Comparison of ENCODE assay signal across 1 cellular context in the genomic region with DNA sequence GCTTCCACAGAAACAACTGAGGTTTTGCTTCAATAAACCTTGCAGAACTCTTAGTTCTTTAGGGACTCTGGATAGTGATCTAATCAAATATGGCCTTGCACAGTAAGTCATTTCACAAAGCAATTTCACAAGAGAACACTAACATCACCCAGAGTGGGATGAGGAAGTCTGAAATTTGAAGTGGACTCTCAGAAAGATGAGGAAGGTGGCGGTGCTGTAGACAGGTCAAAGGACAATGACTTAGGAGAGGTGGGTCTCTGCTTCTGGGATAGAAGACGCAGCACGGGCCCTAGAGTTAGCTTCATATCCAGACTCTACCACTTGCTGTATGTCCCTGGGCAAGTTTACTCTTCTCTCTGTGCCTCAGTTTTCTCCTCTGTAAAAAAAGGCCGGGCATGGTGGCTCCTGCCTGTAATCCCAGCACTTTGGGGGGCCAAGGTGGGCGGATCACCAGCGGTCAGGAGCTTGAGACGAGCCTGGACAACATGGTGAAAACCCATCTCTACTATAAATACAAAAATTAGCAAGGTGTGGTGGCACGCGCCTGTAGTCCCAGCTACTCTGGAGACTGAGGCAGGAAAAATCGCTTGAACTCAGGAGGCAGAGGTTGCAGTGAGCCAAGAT.
TF ChIP-seq lines count a peak whose summit lies in the region.

No MANE protein-coding gene starts in this region.

TF ChIP-seq in WTC11, 78 proteins besides CTCF, POLR2A, EP300 and RAD21 (continued from another document):
- TF ChIP-seq, protein P1, sequence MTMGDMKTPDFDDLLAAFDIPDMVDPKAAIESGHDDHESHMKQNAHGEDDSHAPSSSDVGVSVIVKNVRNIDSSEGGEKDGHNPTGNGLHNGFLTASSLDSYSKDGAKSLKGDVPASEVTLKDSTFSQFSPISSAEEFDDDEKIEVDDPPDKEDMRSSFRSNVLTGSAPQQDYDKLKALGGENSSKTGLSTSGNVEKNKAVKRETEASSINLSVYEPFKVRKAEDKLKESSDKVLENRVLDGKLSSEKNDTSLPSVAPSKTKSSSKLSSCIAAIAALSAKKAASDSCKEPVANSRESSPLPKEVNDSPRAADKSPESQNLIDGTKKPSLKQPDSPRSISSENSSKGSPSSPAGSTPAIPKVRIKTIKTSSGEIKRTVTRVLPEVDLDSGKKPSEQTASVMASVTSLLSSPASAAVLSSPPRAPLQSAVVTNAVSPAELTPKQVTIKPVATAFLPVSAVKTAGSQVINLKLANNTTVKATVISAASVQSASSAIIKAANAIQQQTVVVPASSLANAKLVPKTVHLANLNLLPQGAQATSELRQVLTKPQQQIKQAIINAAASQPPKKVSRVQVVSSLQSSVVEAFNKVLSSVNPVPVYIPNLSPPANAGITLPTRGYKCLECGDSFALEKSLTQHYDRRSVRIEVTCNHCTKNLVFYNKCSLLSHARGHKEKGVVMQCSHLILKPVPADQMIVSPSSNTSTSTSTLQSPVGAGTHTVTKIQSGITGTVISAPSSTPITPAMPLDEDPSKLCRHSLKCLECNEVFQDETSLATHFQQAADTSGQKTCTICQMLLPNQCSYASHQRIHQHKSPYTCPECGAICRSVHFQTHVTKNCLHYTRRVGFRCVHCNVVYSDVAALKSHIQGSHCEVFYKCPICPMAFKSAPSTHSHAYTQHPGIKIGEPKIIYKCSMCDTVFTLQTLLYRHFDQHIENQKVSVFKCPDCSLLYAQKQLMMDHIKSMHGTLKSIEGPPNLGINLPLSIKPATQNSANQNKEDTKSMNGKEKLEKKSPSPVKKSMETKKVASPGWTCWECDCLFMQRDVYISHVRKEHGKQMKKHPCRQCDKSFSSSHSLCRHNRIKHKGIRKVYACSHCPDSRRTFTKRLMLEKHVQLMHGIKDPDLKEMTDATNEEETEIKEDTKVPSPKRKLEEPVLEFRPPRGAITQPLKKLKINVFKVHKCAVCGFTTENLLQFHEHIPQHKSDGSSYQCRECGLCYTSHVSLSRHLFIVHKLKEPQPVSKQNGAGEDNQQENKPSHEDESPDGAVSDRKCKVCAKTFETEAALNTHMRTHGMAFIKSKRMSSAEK (CRISPR knock-in tag; IDR thresholded peaks at IDR 0.05; ENCODE audit: borderline replicate concordance), result no peak
- TF ChIP-seq, protein P2, sequence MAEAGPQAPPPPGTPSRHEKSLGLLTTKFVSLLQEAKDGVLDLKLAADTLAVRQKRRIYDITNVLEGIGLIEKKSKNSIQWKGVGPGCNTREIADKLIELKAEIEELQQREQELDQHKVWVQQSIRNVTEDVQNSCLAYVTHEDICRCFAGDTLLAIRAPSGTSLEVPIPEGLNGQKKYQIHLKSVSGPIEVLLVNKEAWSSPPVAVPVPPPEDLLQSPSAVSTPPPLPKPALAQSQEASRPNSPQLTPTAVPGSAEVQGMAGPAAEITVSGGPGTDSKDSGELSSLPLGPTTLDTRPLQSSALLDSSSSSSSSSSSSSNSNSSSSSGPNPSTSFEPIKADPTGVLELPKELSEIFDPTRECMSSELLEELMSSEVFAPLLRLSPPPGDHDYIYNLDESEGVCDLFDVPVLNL (CRISPR knock-in tag; IDR thresholded peaks at IDR 0.05; ENCODE audit: borderline replicate concordance, low read depth), result no peak
- TF ChIP-seq ZNF423 (CRISPR knock-in tag; IDR thresholded peaks at IDR 0.05) (no peak), CBFB (CRISPR knock-in tag; IDR thresholded peaks at IDR 0.05; ENCODE audit: low read depth) (no peak), MYBL2 (CRISPR knock-in tag; IDR thresholded peaks at IDR 0.05) (no peak)
